1 cellular context compared by ENCODE assay signal in genomic region chr1:182616130-182617074, GRCh38.
TF ChIP-seq lines count a peak whose summit lies in the region.

No MANE protein-coding gene starts in this region.

TF ChIP-seq in K562, 482 proteins besides CTCF, POLR2A, EP300 and RAD21 (continued from another document and continues in another):
- TF ChIP-seq, protein P1, sequence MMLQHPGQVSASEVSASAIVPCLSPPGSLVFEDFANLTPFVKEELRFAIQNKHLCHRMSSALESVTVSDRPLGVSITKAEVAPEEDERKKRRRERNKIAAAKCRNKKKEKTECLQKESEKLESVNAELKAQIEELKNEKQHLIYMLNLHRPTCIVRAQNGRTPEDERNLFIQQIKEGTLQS (IDR thresholded peaks at IDR 0.05), result peak; percentile 81
- TF ChIP-seq, protein P1 (CRISPR knock-in tag; conservative IDR thresholded peaks at IDR 0.05), result no peak
- TF ChIP-seq HBP1 (CRISPR knock-in tag; IDR thresholded peaks at IDR 0.05) (no peak), COPS2 (conservative IDR thresholded peaks at IDR 0.05) (no peak), MED1 (CRISPR knock-in tag; IDR thresholded peaks at IDR 0.05; ENCODE audit: borderline replicate concordance) (no peak), SAP30 (IDR thresholded peaks at IDR 0.05; ENCODE audit: borderline replicate concordance, insufficient read depth, low read depth, low read length, poor library complexity, severe bottlenecking) (no peak), RUNX1 (IDR thresholded peaks at IDR 0.05; ENCODE audit: low read depth) (no peak), ZNF431 (CRISPR knock-in tag; IDR thresholded peaks at IDR 0.05) (no peak), TOE1 (IDR thresholded peaks at IDR 0.05; ENCODE audit: borderline replicate concordance) (no peak), TOE1 (CRISPR knock-in tag; IDR thresholded peaks at IDR 0.05; ENCODE audit: borderline replicate concordance, low read depth) (no peak), ZNF586 (CRISPR knock-in tag; conservative IDR thresholded peaks at IDR 0.05) (0 out of 2 replicates have a peak, but pooled peaks have one; percentile 55), TCF7L2 (IDR thresholded peaks at IDR 0.05; ENCODE audit: low read depth, low read length) (no peak), POLR2AphosphoS5 (IDR thresholded peaks at IDR 0.05; ENCODE audit: control insufficient read depth, insufficient read depth, low read depth, low read length) (no peak), CHCHD3 (CRISPR knock-in tag; IDR thresholded peaks at IDR 0.05) (no peak), ZNF785 (CRISPR knock-in tag; IDR thresholded peaks at IDR 0.05) (no peak), MAZ (CRISPR knock-in tag; conservative IDR thresholded peaks at IDR 0.05 in 1 of 2, IDR thresholded peaks at IDR 0.05 in 1 of 2) (no peak), NCOA4 (IDR thresholded peaks at IDR 0.05; ENCODE audit: partially characterized antibody) (no peak), ZNF165 (CRISPR knock-in tag; IDR thresholded peaks at IDR 0.05; ENCODE audit: borderline replicate concordance) (no peak), GATA2 (CRISPR knock-in tag; IDR thresholded peaks at IDR 0.05) (no peak), MTA3 (IDR thresholded peaks at IDR 0.05; ENCODE audit: borderline replicate concordance) (no peak), TEAD2 (tag; IDR thresholded peaks at IDR 0.05) (no peak), HMBOX1 (IDR thresholded peaks at IDR 0.05) (no peak), NR2C2 (CRISPR knock-in tag; IDR thresholded peaks at IDR 0.05) (no peak), NR2C2 (tag; IDR thresholded peaks at IDR 0.05) (no peak; the same call in 1 of the 2 replicates), THAP12 (CRISPR knock-in tag; IDR thresholded peaks at IDR 0.05) (no peak), RBFOX2 (IDR thresholded peaks at IDR 0.05; ENCODE audit: low read depth, low read length) (peak; percentile 41; the same call in 1 of the 2 replicates), XRCC5 (IDR thresholded peaks at IDR 0.05; ENCODE audit: low read depth, low read length) (no peak), ZNF780A (CRISPR knock-in tag; IDR thresholded peaks at IDR 0.05) (no peak), WHSC1 (IDR thresholded peaks at IDR 0.05; ENCODE audit: low read length) (no peak), MAFK (IDR thresholded peaks at IDR 0.05; ENCODE audit: low read length) (no peak), ZNF444 (CRISPR knock-in tag; IDR thresholded peaks at IDR 0.05) (0 out of 2 replicates have a peak, but pooled peaks have one; percentile 42), ZMIZ1 (IDR thresholded peaks at IDR 0.05; ENCODE audit: low read depth in 2 of 2, low read length in 2 of 2) (no peak), ZNF224 (CRISPR knock-in tag; IDR thresholded peaks at IDR 0.05) (no peak), ZSCAN32 (CRISPR knock-in tag; IDR thresholded peaks at IDR 0.05) (peak; percentile 76), POLR2AphosphoS2 (IDR thresholded peaks at IDR 0.05; ENCODE audit: low read length) (no peak), ARNT (IDR thresholded peaks at IDR 0.05) (no peak), MECOM (CRISPR knock-in tag; IDR thresholded peaks at IDR 0.05) (no peak), ZBTB12 (CRISPR knock-in tag; IDR thresholded peaks at IDR 0.05) (no peak), TRIM24 (IDR thresholded peaks at IDR 0.05) (peak; percentile 43 to 60; a peak in 2 of 4 replicates), ZKSCAN3 (CRISPR knock-in tag; IDR thresholded peaks at IDR 0.05) (no peak), U2AF1 (optimal IDR thresholded peaks at IDR 0.05; ENCODE audit: low read depth, low read length) (no peak), DNMT1 (IDR thresholded peaks at IDR 0.05) (no peak)
- TF ChIP-seq, protein P2, sequence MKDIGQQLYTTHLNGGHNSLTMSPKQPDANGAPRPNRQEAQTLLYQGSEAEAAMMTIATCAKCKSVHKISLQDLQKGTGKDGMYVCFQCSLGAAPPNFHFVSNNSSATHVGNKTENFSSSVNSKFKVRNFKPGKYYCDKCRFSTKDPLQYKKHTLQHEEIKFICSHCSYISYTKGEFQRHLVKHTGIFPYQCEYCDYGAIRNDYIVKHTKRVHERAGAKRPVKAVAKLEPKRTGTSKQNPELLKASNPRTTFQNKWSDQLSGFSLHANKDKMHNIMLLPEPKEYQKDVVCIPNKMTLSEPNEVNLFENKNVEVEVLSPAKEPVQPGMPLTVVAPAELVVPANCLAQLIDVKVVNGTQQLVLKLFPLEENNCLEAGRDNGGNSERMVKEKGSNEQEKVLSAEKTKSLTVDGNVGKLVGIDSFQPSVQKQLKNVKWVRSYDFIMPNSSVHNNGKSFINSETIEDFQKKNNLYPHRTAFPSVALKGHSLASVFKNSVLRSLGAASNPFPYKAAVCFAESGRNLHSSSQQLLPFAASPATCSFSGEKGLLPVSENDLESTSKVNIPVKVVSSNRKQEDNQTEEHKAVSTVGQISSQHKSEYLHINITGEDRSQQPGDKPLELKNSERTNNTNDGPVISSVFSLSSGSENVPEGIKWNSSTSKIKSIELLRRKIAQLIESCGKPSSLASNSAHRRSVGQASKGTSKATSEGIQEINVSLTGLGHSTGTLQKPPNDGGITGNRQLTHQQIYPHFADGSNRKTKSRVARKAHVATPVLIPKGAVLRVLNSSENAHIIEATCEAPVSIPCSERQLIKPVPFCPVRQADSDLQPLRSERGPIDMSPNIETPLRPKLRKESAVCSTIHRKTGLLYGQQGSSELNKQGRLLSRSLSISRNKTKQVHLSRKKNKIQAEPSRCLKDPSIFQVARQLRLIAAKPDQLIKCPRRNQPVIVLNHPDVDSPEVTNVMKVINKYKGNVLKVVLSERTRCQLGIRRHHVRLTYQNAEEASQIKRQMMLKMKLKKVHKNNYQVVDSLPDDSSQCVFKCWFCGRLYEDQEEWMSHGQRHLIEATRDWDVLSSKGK (CRISPR knock-in tag; IDR thresholded peaks at IDR 0.05), result no peak
- TF ChIP-seq, protein P3, sequence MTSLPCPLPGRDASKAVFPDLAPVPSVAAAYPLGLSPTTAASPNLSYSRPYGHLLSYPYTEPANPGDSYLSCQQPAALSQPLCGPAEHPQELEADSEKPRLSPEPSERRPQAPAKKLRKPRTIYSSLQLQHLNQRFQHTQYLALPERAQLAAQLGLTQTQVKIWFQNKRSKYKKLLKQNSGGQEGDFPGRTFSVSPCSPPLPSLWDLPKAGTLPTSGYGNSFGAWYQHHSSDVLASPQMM (CRISPR knock-in tag; IDR thresholded peaks at IDR 0.05), result no peak
- TF ChIP-seq, protein P4, sequence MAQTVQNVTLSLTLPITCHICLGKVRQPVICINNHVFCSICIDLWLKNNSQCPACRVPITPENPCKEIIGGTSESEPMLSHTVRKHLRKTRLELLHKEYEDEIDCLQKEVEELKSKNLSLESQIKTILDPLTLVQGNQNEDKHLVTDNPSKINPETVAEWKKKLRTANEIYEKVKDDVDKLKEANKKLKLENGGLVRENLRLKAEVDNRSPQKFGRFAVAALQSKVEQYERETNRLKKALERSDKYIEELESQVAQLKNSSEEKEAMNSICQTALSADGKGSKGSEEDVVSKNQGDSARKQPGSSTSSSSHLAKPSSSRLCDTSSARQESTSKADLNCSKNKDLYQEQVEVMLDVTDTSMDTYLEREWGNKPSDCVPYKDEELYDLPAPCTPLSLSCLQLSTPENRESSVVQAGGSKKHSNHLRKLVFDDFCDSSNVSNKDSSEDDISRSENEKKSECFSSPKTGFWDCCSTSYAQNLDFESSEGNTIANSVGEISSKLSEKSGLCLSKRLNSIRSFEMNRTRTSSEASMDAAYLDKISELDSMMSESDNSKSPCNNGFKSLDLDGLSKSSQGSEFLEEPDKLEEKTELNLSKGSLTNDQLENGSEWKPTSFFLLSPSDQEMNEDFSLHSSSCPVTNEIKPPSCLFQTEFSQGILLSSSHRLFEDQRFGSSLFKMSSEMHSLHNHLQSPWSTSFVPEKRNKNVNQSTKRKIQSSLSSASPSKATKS (CRISPR knock-in tag; IDR thresholded peaks at IDR 0.05), result no peak
- TF ChIP-seq, protein P5, sequence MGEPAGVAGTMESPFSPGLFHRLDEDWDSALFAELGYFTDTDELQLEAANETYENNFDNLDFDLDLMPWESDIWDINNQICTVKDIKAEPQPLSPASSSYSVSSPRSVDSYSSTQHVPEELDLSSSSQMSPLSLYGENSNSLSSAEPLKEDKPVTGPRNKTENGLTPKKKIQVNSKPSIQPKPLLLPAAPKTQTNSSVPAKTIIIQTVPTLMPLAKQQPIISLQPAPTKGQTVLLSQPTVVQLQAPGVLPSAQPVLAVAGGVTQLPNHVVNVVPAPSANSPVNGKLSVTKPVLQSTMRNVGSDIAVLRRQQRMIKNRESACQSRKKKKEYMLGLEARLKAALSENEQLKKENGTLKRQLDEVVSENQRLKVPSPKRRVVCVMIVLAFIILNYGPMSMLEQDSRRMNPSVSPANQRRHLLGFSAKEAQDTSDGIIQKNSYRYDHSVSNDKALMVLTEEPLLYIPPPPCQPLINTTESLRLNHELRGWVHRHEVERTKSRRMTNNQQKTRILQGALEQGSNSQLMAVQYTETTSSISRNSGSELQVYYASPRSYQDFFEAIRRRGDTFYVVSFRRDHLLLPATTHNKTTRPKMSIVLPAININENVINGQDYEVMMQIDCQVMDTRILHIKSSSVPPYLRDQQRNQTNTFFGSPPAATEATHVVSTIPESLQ (CRISPR knock-in tag; IDR thresholded peaks at IDR 0.05), result no peak
